Comparison of ENCODE assay signal across 22 cellular contexts in genomic region chr14:101383737-101384338, GRCh38.
A peak's percentile ranks its signal among the peaks of the same experiment; 100 is the strongest.
DNase-seq lines count a peak whose midpoint lies in the region; ATAC-seq, FAIRE-seq and TF ChIP-seq lines count a peak whose summit lies in the region.
"Had no signal": no experiment of that assay in that cellular context is flagged by ENCODE, and none has a peak within 500 bp of the region (broad histone marks: within the 10 kb centered on the region; RNA-seq: fewer than 3 reads in every experiment).

No MANE protein-coding gene starts in this region.

- no peak for TF ChIP-seq CTCF in HepG2 (CRISPR knock-in tag; IDR thresholded peaks at IDR 0.05)
- TF ChIP-seq CTCF in right lobe of liver (IDR thresholded peaks at IDR 0.05) = no peak
- TF ChIP-seq CTCF in K562 (IDR thresholded peaks at IDR 0.05 in 2 of 3, conservative IDR thresholded peaks at IDR 0.05 in 1 of 3; ENCODE audit: insufficient read depth in 2 of 3, low read depth in 1 of 3, low read length in 3 of 3) = no peak
- TF ChIP-seq CTCF in ovary (IDR thresholded peaks at IDR 0.05) = no peak

- H3K4me2 ChIP-seq in HepG2 (ENCODE audit: low read depth, low read length) (no peak overlapping the region), K562 (ENCODE audit: insufficient read depth, low read length) (no peak overlapping the region), Karpas-422 (ENCODE audit: low read depth, low read length, poor library complexity, severe bottlenecking) (no peak overlapping the region)
- H3K4me2 ChIP-seq: A549; BLaER1 treated with 17β-estradiol and CSF1 and Interleukin-3, amounts not matched to agents 10 nM and 100 nM had no signal

- no peak for TF ChIP-seq EP300 in HepG2 (IDR thresholded peaks at IDR 0.05; ENCODE audit: low read depth in 2 of 2, low read length in 2 of 2)
- no peak for TF ChIP-seq EP300 in HepG2 (CRISPR knock-in tag; IDR thresholded peaks at IDR 0.05; ENCODE audit: borderline replicate concordance)
- no peak for TF ChIP-seq EP300 in K562 (IDR thresholded peaks at IDR 0.05; ENCODE audit: low read length)
- no peak for TF ChIP-seq EP300 in ovary (IDR thresholded peaks at IDR 0.05)

- no peaks in the 10 kb centered on the region for H3K79me2 ChIP-seq in HepG2 (ENCODE audit: insufficient read depth, low read length)
- H3K79me2 ChIP-seq in K562 (ENCODE audit: control insufficient read depth, insufficient read depth, low read length) = no peaks in the 10 kb centered on the region
- H3K79me2 ChIP-seq in Karpas-422 (ENCODE audit: low read length) = no peaks in the 10 kb centered on the region

- H3K27me3 ChIP-seq in HepG2 (ENCODE audit: control insufficient read depth in 1 of 2, insufficient read depth in 2 of 2, low read length in 2 of 2) (no peaks in the 10 kb centered on the region), right lobe of liver (no peaks in the 10 kb centered on the region), K562 (ENCODE audit: control insufficient read depth in 2 of 2, insufficient read depth in 2 of 2, low read length in 2 of 2) (no peaks in the 10 kb centered on the region), Karpas-422 (ENCODE audit: low read length) (no peaks in the 10 kb centered on the region), ovary (no peaks in the 10 kb centered on the region)
- H3K27me3 ChIP-seq: BLaER1 treated with 17β-estradiol and CSF1 and Interleukin-3, amounts not matched to agents 10 nM and 100 nM had no signal

- intact Hi-C loops in HepG2 (cut with micrococcal nuclease; ENCODE audit: unreplicated experiment) (no loop called here), right lobe of liver (cut with DNase I) (no loop called here), K562 (cut with micrococcal nuclease) (no loop called here), ovary (cut with DNase I) (no loop called here)

- POLR2A ChIA-PET in HepG2 (lab: Yijun Ruan, JAX) = no interaction called here
- POLR2A ChIA-PET in K562 (lab: Yijun Ruan, JAX) = no interaction called here

- H3K9me2 ChIP-seq in Karpas-422 (replicated peaks; ENCODE audit: insufficient read depth, low read length) = no peaks in the 10 kb centered on the region

- H3K4me3 ChIP-seq in HepG2 (replicated peaks in 1 of 3; ENCODE audit: insufficient read depth in 1 of 3, low read depth in 2 of 3, low read length in 3 of 3) (no peak overlapping the region), right lobe of liver (no peak overlapping the region), K562 (no peak overlapping the region), Karpas-422 (ENCODE audit: low read length) (no peak overlapping the region), ovary (no peak overlapping the region)
- H3K4me3 ChIP-seq: A549; BLaER1 treated with 17β-estradiol and CSF1 and Interleukin-3, amounts not matched to agents 10 nM and 100 nM had no signal

- ATAC-seq in HepG2 (no peak), right lobe of liver (no peak), K562 (no peak)
- ATAC-seq: A549; CD8-positive, alpha-beta T cell had no signal

- H3K9ac ChIP-seq in HepG2 (ENCODE audit: insufficient read depth, low read depth, low read length) (no peak overlapping the region), K562 (ENCODE audit: insufficient read depth in 1 of 2, low read depth in 2 of 2, low read length in 2 of 2) (no peak overlapping the region), Karpas-422 (ENCODE audit: low read length) (no peak overlapping the region)
- H3K9ac ChIP-seq: BLaER1 treated with 17β-estradiol and CSF1 and Interleukin-3, amounts not matched to agents 10 nM and 100 nM had no signal

- H3K4me1 ChIP-seq in HepG2 (ENCODE audit: insufficient read depth, low read length) (no peaks in the 10 kb centered on the region), right lobe of liver (no peaks in the 10 kb centered on the region), K562 (replicated peaks in 1 of 2; ENCODE audit: control insufficient read depth in 2 of 2, insufficient read depth in 2 of 2, low read length in 2 of 2) (no peaks in the 10 kb centered on the region), Karpas-422 (ENCODE audit: low read length) (no peaks in the 10 kb centered on the region), ovary (ENCODE audit: insufficient read depth) (no peaks in the 10 kb centered on the region)
- H3K4me1 ChIP-seq: A549; BLaER1 treated with 17β-estradiol and CSF1 and Interleukin-3, amounts not matched to agents 10 nM and 100 nM; Caco-2 had no signal

- no peaks in the 10 kb centered on the region for H3K9me1 ChIP-seq in K562 (ENCODE audit: control insufficient read depth, insufficient read depth, low read length)

- CTCF ChIA-PET in HepG2 (lab: Yijun Ruan, JAX; ENCODE audit: low intra/inter-chr PET ratio, low total read pairs) (no interaction called here), K562 (lab: Yijun Ruan, JAX; ENCODE audit: low intra/inter-chr PET ratio) (no interaction called here)

- no peak for TF ChIP-seq POLR2A in HepG2 (IDR thresholded peaks at IDR 0.05; ENCODE audit: insufficient read depth in 1 of 2, low read depth in 2 of 2, low read length in 2 of 2)
- no peak for TF ChIP-seq POLR2A in right lobe of liver (IDR thresholded peaks at IDR 0.05)
- no peak for TF ChIP-seq POLR2A in K562 (conservative IDR thresholded peaks at IDR 0.05)
- no peak for TF ChIP-seq POLR2A in ovary (IDR thresholded peaks at IDR 0.05)

- FAIRE-seq in HepG2 (lab: Jason Lieb, UNC) = no peak
- FAIRE-seq in K562 (lab: Jason Lieb, UNC) = no peak
- FAIRE-seq: D721Med, G401.6, GM12891, GM19239 had no signal

- DNase-seq in HepG2 (ENCODE audit: low spot score) (no peak), right lobe of liver (no peak), SW480 (ENCODE audit: low spot score) (peak; percentile 31), K562 (ENCODE audit: extremely low read depth in 1 of 4, low spot score in 3 of 4) (no peak), Karpas-422 (no peak), ovary (no peak), cerebellum (ENCODE audit: low spot score) (no peak)
- DNase-seq: AML-193; Caco-2; Calu3; CD4-positive, alpha-beta T cell; CD8-positive, alpha-beta T cell; DMS79 treated with DMSO at 0.1 percent for 48 hours; GF-D8 had no signal

- TF ChIP-seq RAD21 in HepG2 (CRISPR knock-in tag; IDR thresholded peaks at IDR 0.05) (no peak), K562 (CRISPR knock-in tag; conservative IDR thresholded peaks at IDR 0.05 in 1 of 2, IDR thresholded peaks at IDR 0.05 in 1 of 2) (no peak)

- in situ Hi-C loops in HepG2 (cut with HindIII; ENCODE audit: extremely low pct_ligation_motif_present, low pct_unique_long_range_greater_than_20kb) = no loop called here
- in situ Hi-C loops in K562 (cut with MboI) = no loop called here

- H2AFZ ChIP-seq in HepG2 (ENCODE audit: low read length) (no peak overlapping the region), K562 (ENCODE audit: low read depth, low read length) (no peak overlapping the region), Karpas-422 (ENCODE audit: low read length) (no peak overlapping the region)

- H4K20me1 ChIP-seq in HepG2 (ENCODE audit: insufficient read depth, low read length) (no peaks in the 10 kb centered on the region), K562 (replicated peaks; ENCODE audit: control insufficient read depth, insufficient read depth, low read length) (no peaks in the 10 kb centered on the region), Karpas-422 (ENCODE audit: insufficient read depth, low read depth, low read length) (no peaks in the 10 kb centered on the region)
- H4K20me1 ChIP-seq: BLaER1 treated with 17β-estradiol and CSF1 and Interleukin-3, amounts not matched to agents 10 nM and 100 nM had no signal

- H3K36me3 ChIP-seq in HepG2 (replicated peaks in 1 of 2; ENCODE audit: control insufficient read depth in 1 of 2, insufficient read depth in 2 of 2, low read length in 2 of 2) (no peaks in the 10 kb centered on the region), right lobe of liver (no peaks in the 10 kb centered on the region), K562 (ENCODE audit: control insufficient read depth, insufficient read depth, low read length) (no peaks in the 10 kb centered on the region), Karpas-422 (ENCODE audit: insufficient read depth, low read length) (no peaks in the 10 kb centered on the region), ovary (no peaks in the 10 kb centered on the region)
- H3K36me3 ChIP-seq: BLaER1 treated with 17β-estradiol and CSF1 and Interleukin-3, amounts not matched to agents 10 nM and 100 nM had no signal

- H3K9me3 ChIP-seq in HepG2 (ENCODE audit: low read length) (peaks cover 14% of the 10 kb centered on the region; the same call in 1 of the 2 replicates), right lobe of liver (peaks cover 0 to 7% (median 0%) of the 10 kb centered on the region in 4 donors), K562 (replicated peaks; ENCODE audit: control insufficient read depth, insufficient read depth, low read depth, low read length) (no peaks in the 10 kb centered on the region), Karpas-422 (ENCODE audit: low read length) (no peaks in the 10 kb centered on the region), ovary (no peaks in the 10 kb centered on the region)

- BruUV-seq in HepG2 (replicated peaks; lab: Mats Ljungman, UMichigan) (no TSS peak), K562 (replicated peaks; lab: Mats Ljungman, UMichigan) (no TSS peak)

- H3K27ac ChIP-seq in HepG2 (ENCODE audit: extremely low read length, insufficient read depth, low read length) (no peak overlapping the region), right lobe of liver (no peak overlapping the region), K562 (ENCODE audit: extremely low read depth, low read depth, low read length) (no peak overlapping the region), Karpas-422 (ENCODE audit: low read length) (no peak overlapping the region), ovary (no peak overlapping the region)
- H3K27ac ChIP-seq: 22Rv1; A549; BLaER1 treated with 17β-estradiol and CSF1 and Interleukin-3, amounts not matched to agents 10 nM and 100 nM; C4-2B had no signal

- WGBS in HepG2 (ENCODE audit: low lambda C conversion rate) = 11% methylated on average over 2 of the region's 2 CpGs
- 64% methylated on average over 2 of the region's 2 CpGs for WGBS in right lobe of liver (ENCODE audit: insufficient coverage, low coverage, low lambda C conversion rate, missing lambda C conversion rate)
- WGBS in K562 (ENCODE audit: insufficient coverage, low coverage, missing lambda C conversion rate) = 0% methylated on average over 2 of the region's 2 CpGs
- 90 to 94% (median 93%) methylated on average over 2 of the region's 2 CpGs for WGBS in ovary, 3 donors

TF ChIP-seq in HepG2, 621 proteins besides CTCF, POLR2A, EP300 and RAD21 (continues in another document):
- peak; percentile 99 for TF ChIP-seq ZNF317 (CRISPR knock-in tag; IDR thresholded peaks at IDR 0.05)

TF ChIP-seq in K562, 482 proteins besides CTCF, POLR2A, EP300 and RAD21 (continues in another document):
- no peak for TF ChIP-seq NR1H2 (CRISPR knock-in tag; IDR thresholded peaks at IDR 0.05)
- peak; percentile 70; the same call in 1 of the 2 replicates for TF ChIP-seq TRIM28 (IDR thresholded peaks at IDR 0.05)
- TF ChIP-seq ZNF224 (CRISPR knock-in tag; IDR thresholded peaks at IDR 0.05) = no peak
